29 cellular contexts compared by ENCODE assay signal in the genomic region with DNA sequence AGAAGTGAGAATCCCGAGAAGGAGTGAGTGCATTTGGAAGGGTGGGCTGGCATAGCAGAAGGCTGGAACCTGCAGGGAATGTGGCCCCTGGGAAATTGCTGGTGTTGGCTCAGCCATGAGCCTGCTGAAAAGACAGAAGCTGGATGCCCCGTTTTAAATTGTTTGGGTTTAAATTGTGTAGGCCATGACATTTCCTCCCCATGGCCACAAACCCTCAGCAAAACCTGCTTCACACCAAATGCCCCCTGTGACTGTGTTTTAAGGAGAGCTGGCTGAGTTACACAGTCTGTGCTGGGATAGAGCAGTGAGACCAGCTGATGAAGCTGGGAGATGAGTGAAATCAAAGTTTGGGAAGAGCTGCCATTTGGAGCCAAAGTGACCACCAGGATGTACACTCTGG.
"Had no signal": no experiment of that assay in that cellular context is flagged by ENCODE, and none has a peak within 500 bp of the region (broad histone marks: within the 10 kb centered on the region; RNA-seq: fewer than 3 reads in every experiment).

No MANE protein-coding gene starts in this region.

- H3K36me3 Mint-ChIP-seq: naive thymus-derived CD8-positive, alpha-beta T cell; natural killer cell treated with Interleukin-12 subunit alpha and Interleukin-12 subunit beta and Interleukin-15 and Interleukin-18, amount 100 ng/mL, for 72 hours; stimulated activated effector memory CD8-positive, alpha-beta T cell treated with anti-CD3 and anti-CD28 coated beads, Interleukin-12 subunit alpha, Interleukin-12 subunit beta, amount 100 ng/mL, for 72 hours; stimulated activated naive B cell treated with anti-CD40 and anti-IgM and Interleukin-4, amounts not matched to agents 10 μg/mL and 1 μg/mL and 100 μg/mL, for 72 hours had no signal

- ATAC-seq: naive thymus-derived CD8-positive, alpha-beta T cell; natural killer cell treated with Interleukin-12 subunit alpha and Interleukin-12 subunit beta and Interleukin-15 and Interleukin-18, amount 100 ng/mL, for 72 hours; psoas muscle; right cardiac atrium; right lobe of liver; stimulated activated effector memory CD8-positive, alpha-beta T cell treated with anti-CD3 and anti-CD28 coated beads, Interleukin-12 subunit alpha, Interleukin-12 subunit beta, amount 100 ng/mL, for 72 hours; stimulated activated naive B cell treated with anti-CD40 and anti-IgM and Interleukin-4, amounts not matched to agents 10 μg/mL and 1 μg/mL and 100 μg/mL, for 72 hours had no signal

- H3K27ac Mint-ChIP-seq: naive thymus-derived CD8-positive, alpha-beta T cell; natural killer cell treated with Interleukin-12 subunit alpha and Interleukin-12 subunit beta and Interleukin-15 and Interleukin-18, amount 100 ng/mL, for 72 hours; nephron progenitor cell; progenitor cell of endocrine pancreas; stimulated activated effector memory CD8-positive, alpha-beta T cell treated with anti-CD3 and anti-CD28 coated beads, Interleukin-12 subunit alpha, Interleukin-12 subunit beta, amount 100 ng/mL, for 72 hours; stimulated activated naive B cell treated with anti-CD40 and anti-IgM and Interleukin-4, amounts not matched to agents 10 μg/mL and 1 μg/mL and 100 μg/mL, for 72 hours; stimulated activated naive CD8-positive, alpha-beta T cell treated with anti-CD3 and anti-CD28 coated beads, Interleukin-15, Interleukin-2, amounts not matched to agents 100 ng/mL and 50 ng/mL, for 24 hours had no signal

- H3K27ac ChIP-seq: neutrophil, ovary, parathyroid adenoma, psoas muscle, right lobe of liver, sigmoid colon, stomach, thoracic aorta, thyroid gland, tibial nerve, upper lobe of left lung, vagina had no signal

- DNase-seq: naive thymus-derived CD8-positive, alpha-beta T cell; nephron progenitor cell; nucleus accumbens; ovary; psoas muscle; right cardiac atrium; right lobe of liver; sigmoid colon; small intestine; stimulated activated CD4-positive, alpha-beta T cell treated with anti-CD3 and anti-CD28 coated beads, Interleukin-15, amount 100 ng/mL, for 24 hours; stimulated activated CD4-positive, alpha-beta T cell treated with anti-CD3 and anti-CD28 coated beads, Interleukin-2, amount 100 ng/mL, for 24 hours; stimulated activated CD4-positive, alpha-beta T cell treated with anti-CD3 and anti-CD28 coated beads, Interleukin-2, amount 100 ng/mL, for 48 hours; stimulated activated CD4-positive, alpha-beta T cell treated with anti-CD3 and anti-CD28 coated beads, Interleukin-4, amount 100 ng/mL, for 24 hours; stimulated activated naive B cell treated with anti-CD40 and anti-IgM and Interleukin-4, amounts not matched to agents 10 μg/mL and 1 μg/mL and 100 μg/mL, for 72 hours; stimulated activated naive CD4-positive, alpha-beta T cell treated with Interleukin-2 at 50 U/mL for 16 hours; stomach; thyroid gland; trophoblast cell; upper lobe of left lung had no signal

- H3K4me1 Mint-ChIP-seq: nephron progenitor cell; stimulated activated effector memory CD8-positive, alpha-beta T cell treated with anti-CD3 and anti-CD28 coated beads, Interleukin-12 subunit alpha, Interleukin-12 subunit beta, amount 100 ng/mL, for 72 hours; stimulated activated naive B cell treated with anti-CD40 and anti-IgM and Interleukin-4, amounts not matched to agents 10 μg/mL and 1 μg/mL and 100 μg/mL, for 72 hours had no signal

- H3K79me2 ChIP-seq: parathyroid adenoma had no signal

- H3K36me3 ChIP-seq: neutrophil, ovary, right lobe of liver, sigmoid colon, stomach, thoracic aorta, thyroid gland, tibial nerve, upper lobe of left lung, vagina had no signal

- H3K27me3 Mint-ChIP-seq: stimulated activated naive B cell treated with anti-CD40 and anti-IgM and Interleukin-4, amounts not matched to agents 10 μg/mL and 1 μg/mL and 100 μg/mL, for 72 hours had no signal

- H3K27me3 ChIP-seq: neutrophil, ovary, right lobe of liver, sigmoid colon, stomach, thyroid gland, tibial nerve, upper lobe of left lung, vagina had no signal

- H3K4me1 ChIP-seq: parathyroid adenoma, psoas muscle, right lobe of liver, stomach, thyroid gland, upper lobe of left lung, vagina had no signal

- H3K4me3 Mint-ChIP-seq: naive thymus-derived CD8-positive, alpha-beta T cell; natural killer cell treated with Interleukin-12 subunit alpha and Interleukin-12 subunit beta and Interleukin-15 and Interleukin-18, amount 100 ng/mL, for 72 hours; nephron progenitor cell; neural crest cell; stimulated activated effector memory CD8-positive, alpha-beta T cell treated with anti-CD3 and anti-CD28 coated beads, Interleukin-12 subunit alpha, Interleukin-12 subunit beta, amount 100 ng/mL, for 72 hours; stimulated activated naive B cell treated with anti-CD40 and anti-IgM and Interleukin-4, amounts not matched to agents 10 μg/mL and 1 μg/mL and 100 μg/mL, for 72 hours; stimulated activated naive CD8-positive, alpha-beta T cell treated with anti-CD3 and anti-CD28 coated beads, Interleukin-15, Interleukin-2, amounts not matched to agents 100 ng/mL and 50 ng/mL, for 24 hours had no signal

- H2AFZ ChIP-seq: parathyroid adenoma had no signal

- H3K9me3 Mint-ChIP-seq: naive thymus-derived CD8-positive, alpha-beta T cell; natural killer cell treated with Interleukin-12 subunit alpha and Interleukin-12 subunit beta and Interleukin-15 and Interleukin-18, amount 100 ng/mL, for 72 hours; nephron progenitor cell; stimulated activated effector memory CD8-positive, alpha-beta T cell treated with anti-CD3 and anti-CD28 coated beads, Interleukin-12 subunit alpha, Interleukin-12 subunit beta, amount 100 ng/mL, for 72 hours; stimulated activated naive B cell treated with anti-CD40 and anti-IgM and Interleukin-4, amounts not matched to agents 10 μg/mL and 1 μg/mL and 100 μg/mL, for 72 hours; stimulated activated naive CD8-positive, alpha-beta T cell treated with anti-CD3 and anti-CD28 coated beads, Interleukin-15, Interleukin-2, amounts not matched to agents 100 ng/mL and 50 ng/mL, for 24 hours had no signal

- H3K9me3 ChIP-seq: neutrophil, ovary, psoas muscle, right lobe of liver, sigmoid colon, stomach, thoracic aorta, thyroid gland, tibial nerve, upper lobe of left lung, vagina had no signal

- H3K4me3 ChIP-seq: ovary, psoas muscle, right lobe of liver, sigmoid colon, stomach, thoracic aorta, thyroid gland, tibial nerve, upper lobe of left lung, vagina had no signal

- H3K9ac ChIP-seq: parathyroid adenoma had no signal
